In genomic region chr6:169800668-169801395, GRCh38 we compare ENCODE assay signal across 8 cellular contexts. TPM values are rescaled to one million over a fixed set of nuclear protein-coding genes. Genes with fewer than 3 reads are reported as not detected.
DNase-seq lines count a peak whose midpoint lies in the region; ATAC-seq and TF ChIP-seq lines count a peak whose summit lies in the region.

No MANE protein-coding gene starts in this region.

- H3K36me3 ChIP-seq in fibroblast of lung (ENCODE audit: control insufficient read depth, insufficient read depth, low read length), result no peaks in the 10 kb centered on the region
- H3K36me3 ChIP-seq in gastrocnemius medialis, result no peaks in the 10 kb centered on the region

- DNase-seq in stimulated activated CD4-positive, alpha-beta T cell treated with anti-CD3 and anti-CD28 coated beads, Interleukin-15, amount 100 ng/mL, for 24 hours, result peak; percentile 29
- no peak for DNase-seq in stimulated activated CD4-positive, alpha-beta T cell treated with anti-CD3 and anti-CD28 coated beads, Interleukin-4, amount 100 ng/mL, for 1 hour
- peak; percentile 29 for DNase-seq in NCI-H2196 treated with DMSO at 0.1 percent for 48 hours (lab: John Stamatoyannopoulos, UW; ENCODE audit: unreplicated experiment)
- DNase-seq in fibroblast of lung (ENCODE audit: low read depth in 2 of 2), result peak; percentile 68 to 75
- DNase-seq in gastrocnemius medialis, result no peak
- DNase-seq in posterior vena cava (ENCODE audit: low spot score), result no peak
- DNase-seq in stimulated activated naive CD4-positive, alpha-beta T cell (lab: John Stamatoyannopoulos, UW), result no peak

- H3K4me2 ChIP-seq in fibroblast of lung (ENCODE audit: extremely low read depth, insufficient read depth, low read length), result peak overlapping the region; percentile 44

- no peak overlapping the region for H3K27ac ChIP-seq in fibroblast of lung (ENCODE audit: insufficient read depth, low read length)
- H3K27ac ChIP-seq in gastrocnemius medialis, result no peak overlapping the region

- TF ChIP-seq CTCF in fibroblast of lung (conservative IDR thresholded peaks at IDR 0.05 in 1 of 2, IDR thresholded peaks at IDR 0.05 in 1 of 2; ENCODE audit: low read depth in 1 of 2, low read length in 2 of 2) (no peak), gastrocnemius medialis (IDR thresholded peaks at IDR 0.05 in 4 of 5, conservative IDR thresholded peaks at IDR 0.05 in 1 of 5) (no peak)

- in situ Hi-C loops in gastrocnemius medialis (cut with MboI; ENCODE audit: low sequenced_read_pairs in 4 of 4), result no loop called here

- peak; percentile 16 to 33 for ATAC-seq in gastrocnemius medialis
- no peak for ATAC-seq in HG02840 (IDR thresholded peaks at IDR 0.05; ENCODE audit: low FRiP score, unreplicated experiment)

- H3K9ac ChIP-seq in fibroblast of lung (ENCODE audit: insufficient read depth, low read length), result no peak overlapping the region

- H3K9me3 ChIP-seq in fibroblast of lung (ENCODE audit: control insufficient read depth, insufficient read depth, low read depth, low read length) (no peaks in the 10 kb centered on the region), gastrocnemius medialis (no peaks in the 10 kb centered on the region)

- H3K4me1 ChIP-seq in fibroblast of lung (ENCODE audit: control insufficient read depth, extremely low read depth, insufficient read depth, low read length) (no peaks in the 10 kb centered on the region), gastrocnemius medialis (no peaks in the 10 kb centered on the region)

- H3K27me3 ChIP-seq in fibroblast of lung (ENCODE audit: control insufficient read depth, insufficient read depth, low read length) (no peaks in the 10 kb centered on the region), gastrocnemius medialis (peaks cover 0 to 8% (median 0%) of the 10 kb centered on the region in 3 donors)

- intact Hi-C loops in gastrocnemius medialis (cut with DNase I; ENCODE audit: low total_unique reads), result no loop called here
- intact Hi-C loops in posterior vena cava (cut with DNase I), result no loop called here

- no peak overlapping the region for H2AFZ ChIP-seq in fibroblast of lung (ENCODE audit: low read length)

- no peak for TF ChIP-seq POLR2A in gastrocnemius medialis (IDR thresholded peaks at IDR 0.05)

- H3K4me3 ChIP-seq in fibroblast of lung (replicated peaks in 1 of 4; ENCODE audit: control extremely low read depth in 1 of 4, insufficient read depth in 1 of 4, low read depth in 3 of 4, low read length in 4 of 4) (no peak overlapping the region), gastrocnemius medialis (no peak overlapping the region)

- no peaks in the 10 kb centered on the region for H4K20me1 ChIP-seq in fibroblast of lung (ENCODE audit: control insufficient read depth, extremely low read depth, insufficient read depth, low read length)

- no peaks in the 10 kb centered on the region for H3K79me2 ChIP-seq in fibroblast of lung (ENCODE audit: control insufficient read depth, insufficient read depth, low read length)

RNA-seq across cellular contexts. Expression of gene ERMARD, which starts 49.4 kb away (rescaled TPM):
- 21.3 and 32.5 TPM in 2 replicates for total RNA-seq in fibroblast of lung
- 19.5 and 22.0 TPM in 2 replicates for polyA plus RNA-seq in fibroblast of lung
- 15.8 and 16.9 TPM in 2 replicates for polyA plus RNA-seq in fibroblast of lung (2012)
- 6.2 and 17.1 TPM in 2 replicates for polyA minus RNA-seq in fibroblast of lung (ENCODE audit: low replicate concordance)
- 10 to 100 TPM in 2 of 4 donors, 1 to 10 TPM in 2; 9.0 to 18.9 (median 11.2) TPM for total RNA-seq in gastrocnemius medialis
- 10 to 100 TPM; 19.6 to 22.1 TPM for total RNA-seq in posterior vena cava

RNA-seq across cellular contexts. Expression of gene DYNLT2, which starts 49.5 kb away (rescaled TPM):
- total RNA-seq in fibroblast of lung (0.83 and 1.0 TPM in 2 replicates), gastrocnemius medialis (1 to 10 TPM in 1 of 4 donors, under 1 TPM in 3; 0.23 to 1.1 (median 0.46) TPM), posterior vena cava (1 to 10 TPM; 1.1 TPM)
- polyA plus RNA-seq in fibroblast of lung, result 0.42 and 0.49 TPM in 2 replicates
- polyA plus RNA-seq in fibroblast of lung (2012), result 0.47 and 0.58 TPM in 2 replicates
- polyA minus RNA-seq in fibroblast of lung (ENCODE audit: low replicate concordance), result not detected in 2 replicates

Comparison
In these comparisons a context has a peak if more than half of its experiments do, and no peak if none do; other contexts are left out.
1. DNase-seq: peak in stimulated activated CD4-positive, alpha-beta T cell treated with anti-CD3 and anti-CD28 coated beads, Interleukin-15, amount 100 ng/mL, for 24 hours (single experiment), NCI-H2196 treated with DMSO at 0.1 percent for 48 hours (single experiment) and fibroblast of lung (2 of 2); none in stimulated activated CD4-positive, alpha-beta T cell treated with anti-CD3 and anti-CD28 coated beads, Interleukin-4, amount 100 ng/mL, for 1 hour (single experiment), gastrocnemius medialis (0 of 2), posterior vena cava (single experiment) and stimulated activated naive CD4-positive, alpha-beta T cell (0 of 6).